8 cellular contexts compared by ENCODE assay signal in the genomic region with DNA sequence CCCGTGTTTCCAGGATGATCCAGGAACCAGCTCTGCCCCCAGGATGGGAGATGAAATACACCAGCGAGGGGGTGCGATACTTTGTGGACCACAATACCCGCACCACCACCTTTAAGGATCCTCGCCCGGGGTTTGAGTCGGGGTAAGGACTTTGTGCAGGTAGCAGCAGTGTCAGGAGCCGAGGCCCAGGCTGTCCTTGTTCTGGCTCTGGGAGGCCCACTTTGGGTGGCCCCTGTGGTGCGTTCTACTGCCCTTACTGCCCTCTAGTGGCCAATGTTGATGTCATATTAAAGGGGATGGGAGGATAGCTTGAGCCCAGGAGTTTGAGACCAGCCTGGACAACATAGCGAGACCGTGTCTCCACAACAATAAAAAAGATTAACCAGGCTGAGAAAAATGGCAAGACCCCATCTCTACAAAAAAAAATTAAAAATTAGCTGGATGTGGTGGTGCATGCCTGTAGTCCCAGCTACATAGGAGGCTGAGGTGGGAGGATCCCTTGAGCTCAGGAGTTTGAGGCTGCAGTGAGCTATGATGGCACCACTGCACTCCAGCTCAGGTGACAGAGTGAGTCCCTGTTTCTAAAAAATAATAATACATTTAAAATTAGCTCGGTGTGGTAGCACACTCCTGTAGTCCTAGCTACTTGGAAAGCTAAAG. TPM values are rescaled to one million over a fixed set of nuclear protein-coding genes. Genes with fewer than 3 reads are reported as not detected.
DNase-seq lines count a peak whose midpoint lies in the region; ATAC-seq, FAIRE-seq and TF ChIP-seq lines count a peak whose summit lies in the region.

No MANE protein-coding gene starts in this region.

- ATAC-seq in esophagus mucosa (peak; percentile 42), naive B cell (ENCODE audit: low read depth in 2 of 2) (peak; percentile 68 to 69), thoracic aorta (ENCODE audit: insufficient number of reproducible peaks, low FRiP score, low read depth) (no peak), HG03039 (IDR thresholded peaks at IDR 0.05; ENCODE audit: unreplicated experiment) (no peak)

- H3K27me3 ChIP-seq in thoracic aorta (replicated peaks; ENCODE audit: insufficient read depth): no peaks in the 10 kb centered on the region

- H3K4me3 ChIP-seq in thoracic aorta: peak overlapping the region; percentile 78

- H3K36me3 ChIP-seq in thoracic aorta: peaks cover 53% of the 10 kb centered on the region

- peaks cover 9 to 11% of the 10 kb centered on the region in 2 donors for H3K36me3 Mint-ChIP-seq in naive B cell

- H3K27ac ChIP-seq in thoracic aorta: peak overlapping the region; percentile 96

- no peaks in the 10 kb centered on the region for H3K4me1 Mint-ChIP-seq in naive B cell

- no peaks in the 10 kb centered on the region for H3K9me3 Mint-ChIP-seq in naive B cell

- peak overlapping the region in 2 of 6 donors; percentile 8 to 62 for H3K27ac Mint-ChIP-seq in naive B cell

- TF ChIP-seq POLR2A in GM12891 (IDR thresholded peaks at IDR 0.05; ENCODE audit: low read depth, low read length): no peak

- peaks cover 12 to 76% of the 10 kb centered on the region in 2 donors for H3K4me1 ChIP-seq in thoracic aorta (ENCODE audit: control insufficient read depth in 1 of 2, low read depth in 2 of 2)

- no peak overlapping the region for H3K4me3 Mint-ChIP-seq in naive B cell

- no peak for DNase-seq in AG09319 (ENCODE audit: extremely low read depth, low read depth)
- DNase-seq in GM12891 (ENCODE audit: insufficient read length, low spot score): peak; percentile 76
- peak; percentile 34 for DNase-seq in NCI-H2227 (lab: John Stamatoyannopoulos, UW; ENCODE audit: unreplicated experiment)
- peak; percentile 9 to 13 for DNase-seq in activated CD8-positive, alpha-beta memory T cell treated with anti-CD3 and anti-CD28 coated beads for 1 hour (ENCODE audit: extremely low read depth in 1 of 2, low read depth in 1 of 2)
- peak; percentile 31 for DNase-seq in naive B cell
- DNase-seq in thoracic aorta (ENCODE audit: low spot score): no peak

- peak; percentile 71 for FAIRE-seq in GM12891 (lab: Jason Lieb, UNC)

- TF ChIP-seq CTCF in AG09319 (IDR thresholded peaks at IDR 0.05; ENCODE audit: low read depth, low read length) (peak; percentile 70), thoracic aorta (IDR thresholded peaks at IDR 0.05) (peak; percentile 84)

- no peaks in the 10 kb centered on the region for H3K9me3 ChIP-seq in thoracic aorta

- H3K27me3 Mint-ChIP-seq in naive B cell: no peaks in the 10 kb centered on the region

TF ChIP-seq in GM12891, 5 proteins besides CTCF, POLR2A, EP300 and RAD21:
- TF ChIP-seq PAX5 (IDR thresholded peaks at IDR 0.05; ENCODE audit: insufficient read depth, low read length, severe bottlenecking): no peak
- TF ChIP-seq SPI1 (IDR thresholded peaks at IDR 0.05; ENCODE audit: low read depth, low read length): no peak
- no peak for TF ChIP-seq POU2F2 (IDR thresholded peaks at IDR 0.05; ENCODE audit: low read depth, low read length)
- no peak for TF ChIP-seq POLR2AphosphoS5 (IDR thresholded peaks at IDR 0.05; ENCODE audit: low read depth, low read length)

RNA-seq across cellular contexts. Expression of gene CLEC18A, which starts 20.9 kb away (rescaled TPM):
- 0.12 TPM for polyA plus RNA-seq in GM12891 (2012; ENCODE audit: low read depth, missing spikeins)
- total RNA-seq in esophagus mucosa (0.36 TPM), thoracic aorta (10 to 100 TPM; 12.4 to 21.9 TPM)
- polyA plus RNA-seq in naive B cell (ENCODE audit: low read depth in 6 of 6): under 1 TPM in 3 of 6 donors, not detected in 3; 0.09 to 0.69 (median 0.39) TPM

Comparison
In these comparisons a context has a peak if more than half of its experiments do, and no peak if none do; other contexts are left out.
1. DNase-seq: peak in GM12891 (single experiment), NCI-H2227 (single experiment), activated CD8-positive, alpha-beta memory T cell treated with anti-CD3 and anti-CD28 coated beads for 1 hour (2 of 2) and naive B cell (single experiment); none in AG09319 (single experiment) and thoracic aorta (single experiment).
2. ATAC-seq: peak in esophagus mucosa (single experiment) and naive B cell (2 of 2); none in thoracic aorta (single experiment) and HG03039 (single experiment).